8 cellular contexts compared by ENCODE assay signal in genomic region chr2:119431155-119431975, GRCh38.
DNase-seq lines count a peak whose midpoint lies in the region; ATAC-seq lines count a peak whose summit lies in the region.

A gene with protein sequence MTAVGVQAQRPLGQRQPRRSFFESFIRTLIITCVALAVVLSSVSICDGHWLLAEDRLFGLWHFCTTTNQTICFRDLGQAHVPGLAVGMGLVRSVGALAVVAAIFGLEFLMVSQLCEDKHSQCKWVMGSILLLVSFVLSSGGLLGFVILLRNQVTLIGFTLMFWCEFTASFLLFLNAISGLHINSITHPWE (plus strand): TSS chr2:119431854. CDS start chr2:119431904, 50 bp downstream.

- H3K9me3 Mint-ChIP-seq in central memory CD8-positive, alpha-beta T cell: no peaks in the 10 kb centered on the region
- H3K9me3 Mint-ChIP-seq in stimulated activated memory B cell treated with anti-CD40 and anti-IgM and Interleukin-4, amounts not matched to agents 10 μg/mL and 1 μg/mL and 100 μg/mL, for 72 hours: no peaks in the 10 kb centered on the region

- no peak within 1 kb of the TSS for H3K4me3 Mint-ChIP-seq in central memory CD8-positive, alpha-beta T cell
- H3K4me3 Mint-ChIP-seq in stimulated activated memory B cell treated with anti-CD40 and anti-IgM and Interleukin-4, amounts not matched to agents 10 μg/mL and 1 μg/mL and 100 μg/mL, for 72 hours: peak within 1 kb of the TSS; percentile 68

- peak; percentile 51 for DNase-seq in DMS153 treated with DMSO at 0.1 percent for 48 hours (lab: John Stamatoyannopoulos, UW; ENCODE audit: unreplicated experiment)
- peak; percentile 83 to 91 for DNase-seq in NCI-H526 (lab: John Stamatoyannopoulos, UW)
- no peak for DNase-seq in central memory CD8-positive, alpha-beta T cell (ENCODE audit: low spot score in 2 of 2)
- DNase-seq in left kidney (ENCODE audit: low read depth, low spot score): peak; percentile 95
- DNase-seq in T-helper 1 cell: no peak

- no peaks in the 10 kb centered on the region for H3K36me3 Mint-ChIP-seq in central memory CD8-positive, alpha-beta T cell (ENCODE audit: insufficient read depth)
- H3K36me3 Mint-ChIP-seq in stimulated activated memory B cell treated with anti-CD40 and anti-IgM and Interleukin-4, amounts not matched to agents 10 μg/mL and 1 μg/mL and 100 μg/mL, for 72 hours: no peaks in the 10 kb centered on the region

- no peak within 1 kb of the TSS for H3K27ac Mint-ChIP-seq in central memory CD8-positive, alpha-beta T cell (ENCODE audit: low read depth)
- peak within 1 kb of the TSS; percentile 6 for H3K27ac Mint-ChIP-seq in stimulated activated memory B cell treated with anti-CD40 and anti-IgM and Interleukin-4, amounts not matched to agents 10 μg/mL and 1 μg/mL and 100 μg/mL, for 72 hours

- H3K27me3 Mint-ChIP-seq in central memory CD8-positive, alpha-beta T cell: peaks cover 84% of the 10 kb centered on the region
- H3K27me3 Mint-ChIP-seq in stimulated activated memory B cell treated with anti-CD40 and anti-IgM and Interleukin-4, amounts not matched to agents 10 μg/mL and 1 μg/mL and 100 μg/mL, for 72 hours: peaks cover 78% of the 10 kb centered on the region

- no peaks in the 10 kb centered on the region for H3K4me1 Mint-ChIP-seq in central memory CD8-positive, alpha-beta T cell
- peaks cover 11% of the 10 kb centered on the region for H3K4me1 Mint-ChIP-seq in stimulated activated memory B cell treated with anti-CD40 and anti-IgM and Interleukin-4, amounts not matched to agents 10 μg/mL and 1 μg/mL and 100 μg/mL, for 72 hours

- ATAC-seq in GM19043 (IDR thresholded peaks at IDR 0.05; ENCODE audit: low read depth, unreplicated experiment) (peak; percentile 59), HG03095 (IDR thresholded peaks at IDR 0.05; ENCODE audit: unreplicated experiment) (peak; percentile 65)
- peak; percentile 20 for ATAC-seq in central memory CD8-positive, alpha-beta T cell (replicated peaks; ENCODE audit: extremely low read depth, poor library complexity, severe bottlenecking)
- ATAC-seq in stimulated activated memory B cell treated with anti-CD40 and anti-IgM and Interleukin-4, amounts not matched to agents 10 μg/mL and 1 μg/mL and 100 μg/mL, for 72 hours: peak; percentile 88

Comparison
In these comparisons a context has a peak if more than half of its experiments do, and no peak if none do; other contexts are left out.
1. DNase-seq: peak in DMS153 treated with DMSO at 0.1 percent for 48 hours (single experiment), NCI-H526 (2 of 2) and left kidney (single experiment); none in central memory CD8-positive, alpha-beta T cell (0 of 2) and T-helper 1 cell (0 of 5).
2. ATAC-seq: peak in every context shown above with its lines; median percentile 88 in stimulated activated memory B cell treated with anti-CD40 and anti-IgM and Interleukin-4, amounts not matched to agents 10 μg/mL and 1 μg/mL and 100 μg/mL, for 72 hours; 65 in HG03095; 59 in GM19043; 20 in central memory CD8-positive, alpha-beta T cell.